Comparison of ENCODE assay signal across 8 cellular contexts in the genomic region with DNA sequence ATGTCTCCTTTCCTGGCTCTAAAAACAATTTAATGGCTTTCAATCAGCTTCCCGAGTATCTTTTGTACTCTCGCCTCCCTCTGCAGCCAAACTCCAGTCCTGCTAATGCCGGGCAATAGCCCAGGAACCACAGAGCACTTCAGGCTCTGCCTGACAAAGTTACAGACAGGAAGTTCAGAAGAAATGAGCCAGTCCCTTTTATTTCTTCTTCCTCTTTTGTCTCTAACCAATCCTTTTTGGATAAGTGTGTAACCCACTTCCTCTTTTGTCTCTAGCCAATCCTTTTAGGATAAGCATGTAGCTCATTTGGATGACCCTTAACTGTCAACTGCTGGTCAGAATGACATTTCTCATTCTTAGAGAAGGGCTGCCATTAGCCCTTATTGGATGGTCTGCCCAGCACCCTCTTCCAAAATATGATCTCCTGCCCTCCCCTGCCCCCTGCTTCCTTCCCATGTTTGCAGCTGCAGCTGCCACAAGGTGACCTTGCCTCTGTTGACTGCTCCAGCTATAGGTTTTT. TPM values are rescaled to one million over a fixed set of nuclear protein-coding genes. Genes with fewer than 3 reads are reported as not detected.
DNase-seq lines count a peak whose midpoint lies in the region; ATAC-seq and TF ChIP-seq lines count a peak whose summit lies in the region.

No MANE protein-coding gene starts in this region.

- H3K27me3 ChIP-seq in CD4-positive, CD25-positive, alpha-beta regulatory T cell (ENCODE audit: control insufficient read depth, insufficient read depth, low read length): no peaks in the 10 kb centered on the region
- H3K27me3 ChIP-seq in OCI-LY1 (ENCODE audit: insufficient read depth, low read length) (no peaks in the 10 kb centered on the region), parathyroid adenoma (ENCODE audit: control insufficient read depth, insufficient read depth, low read length) (no peaks in the 10 kb centered on the region)

- H4K20me1 ChIP-seq in OCI-LY1 (ENCODE audit: insufficient read depth, low read length): no peaks in the 10 kb centered on the region

- H3K4me3 ChIP-seq in CD4-positive, CD25-positive, alpha-beta regulatory T cell (ENCODE audit: low read depth, low read length): peak overlapping the region; percentile 7
- H3K4me3 ChIP-seq in OCI-LY1 (ENCODE audit: low read depth, low read length, poor library complexity, severe bottlenecking) (no peak overlapping the region), parathyroid adenoma (ENCODE audit: low read depth, low read length) (no peak overlapping the region)

- H3K4me2 ChIP-seq in OCI-LY1 (ENCODE audit: low read length) (peak overlapping the region; percentile 37; the same call in 1 of the 2 replicates), parathyroid adenoma (ENCODE audit: low read length) (peak overlapping the region; percentile 18)

- no peaks in the 10 kb centered on the region for H3K9me2 ChIP-seq in OCI-LY1 (ENCODE audit: low read depth, low read length)

- peak overlapping the region; percentile 42 to 87 (median 68) for H3K27ac Mint-ChIP-seq in CD4-positive, CD25-positive, alpha-beta regulatory T cell
- peak overlapping the region; percentile 40 for H3K27ac Mint-ChIP-seq in endothelial cell (ENCODE audit: unreplicated experiment)

- peak overlapping the region in 1 of 4 donors; percentile 37 for H3K4me3 Mint-ChIP-seq in CD4-positive, CD25-positive, alpha-beta regulatory T cell
- H3K4me3 Mint-ChIP-seq in endothelial cell (ENCODE audit: unreplicated experiment): no peak overlapping the region

- peaks cover 16% of the 10 kb centered on the region for H3K4me1 ChIP-seq in CD4-positive, CD25-positive, alpha-beta regulatory T cell (ENCODE audit: control insufficient read depth, insufficient read depth, low read length, poor library complexity, severe bottlenecking)
- H3K4me1 ChIP-seq in OCI-LY1 (ENCODE audit: insufficient read depth, low read length, severe bottlenecking) (peaks cover 17% of the 10 kb centered on the region), parathyroid adenoma (peaks cover 3% of the 10 kb centered on the region)

- no peak overlapping the region for H3K27ac ChIP-seq in CD4-positive, CD25-positive, alpha-beta regulatory T cell (ENCODE audit: insufficient read depth, low read length, poor library complexity, severe bottlenecking)
- H3K27ac ChIP-seq in OCI-LY1 (ENCODE audit: low read depth, low read length, poor library complexity, severe bottlenecking) (peak overlapping the region; percentile 57), parathyroid adenoma (peak overlapping the region; percentile 13)

- H3K27me3 Mint-ChIP-seq in CD4-positive, CD25-positive, alpha-beta regulatory T cell: peaks cover 2% of the 10 kb centered on the region
- H3K27me3 Mint-ChIP-seq in endothelial cell (ENCODE audit: unreplicated experiment): no peaks in the 10 kb centered on the region

- no peak for TF ChIP-seq CTCF in OCI-LY1 (IDR thresholded peaks at IDR 0.05; ENCODE audit: low read length)
- no peak for TF ChIP-seq CTCF in endothelial cell (IDR thresholded peaks at IDR 0.05; ENCODE audit: unreplicated experiment)
- TF ChIP-seq CTCF in parathyroid adenoma (IDR thresholded peaks at IDR 0.05): no peak

- H2AFZ ChIP-seq in OCI-LY1 (ENCODE audit: low read length): no peak overlapping the region
- H2AFZ ChIP-seq in parathyroid adenoma: no peak overlapping the region

- no peaks in the 10 kb centered on the region for H3K36me3 ChIP-seq in CD4-positive, CD25-positive, alpha-beta regulatory T cell (ENCODE audit: control insufficient read depth, insufficient read depth, low read length)
- H3K36me3 ChIP-seq in OCI-LY1 (ENCODE audit: insufficient read depth, low read length) (no peaks in the 10 kb centered on the region), parathyroid adenoma (ENCODE audit: control insufficient read depth, insufficient read depth, low read length) (no peaks in the 10 kb centered on the region)

- H3K9me3 Mint-ChIP-seq in CD4-positive, CD25-positive, alpha-beta regulatory T cell: no peaks in the 10 kb centered on the region
- H3K9me3 Mint-ChIP-seq in endothelial cell (ENCODE audit: unreplicated experiment): no peaks in the 10 kb centered on the region

- H3K36me3 Mint-ChIP-seq in CD4-positive, CD25-positive, alpha-beta regulatory T cell: peaks cover 7% of the 10 kb centered on the region
- no peaks in the 10 kb centered on the region for H3K36me3 Mint-ChIP-seq in endothelial cell (ENCODE audit: low read depth, unreplicated experiment)

- H3K9ac ChIP-seq in OCI-LY1 (ENCODE audit: low read length) (no peak overlapping the region; the same call in 1 of the 2 replicates), parathyroid adenoma (no peak overlapping the region)

- H3K9me3 ChIP-seq in CD4-positive, CD25-positive, alpha-beta regulatory T cell (ENCODE audit: control insufficient read depth in 2 of 2, low read length in 2 of 2): no peaks in the 10 kb centered on the region
- no peaks in the 10 kb centered on the region for H3K9me3 ChIP-seq in OCI-LY1 (ENCODE audit: low read length)
- no peaks in the 10 kb centered on the region for H3K9me3 ChIP-seq in parathyroid adenoma (ENCODE audit: control insufficient read depth, low read length)

- ATAC-seq in CD4-positive, CD25-positive, alpha-beta regulatory T cell (ENCODE audit: low read depth in 2 of 2): peak; percentile 31 to 48
- ATAC-seq in GM21381 (IDR thresholded peaks at IDR 0.05; ENCODE audit: unreplicated experiment): peak; percentile 60

- H3K4me1 Mint-ChIP-seq in CD4-positive, CD25-positive, alpha-beta regulatory T cell: peaks cover 12 to 47% (median 30%) of the 10 kb centered on the region in 4 donors
- peaks cover 9% of the 10 kb centered on the region for H3K4me1 Mint-ChIP-seq in endothelial cell (ENCODE audit: unreplicated experiment)

- no peaks in the 10 kb centered on the region for H3K79me2 ChIP-seq in OCI-LY1 (ENCODE audit: insufficient read depth, low read length)
- H3K79me2 ChIP-seq in parathyroid adenoma: no peaks in the 10 kb centered on the region

- no peaks in the 10 kb centered on the region for H3F3A ChIP-seq in OCI-LY1 (ENCODE audit: insufficient read depth, low read length)

- DNase-seq in CD4-positive, CD25-positive, alpha-beta regulatory T cell: peak in 1 of 3 donors; percentile 39
- DNase-seq in endothelial cell (ENCODE audit: low spot score): no peak
- DNase-seq in kidney glomerular epithelial cell (lab: John Stamatoyannopoulos, UW): no peak
- no peak for DNase-seq in DMS53 (lab: John Stamatoyannopoulos, UW)
- no peak for DNase-seq in iPS-NIHi11 (ENCODE audit: low spot score)

RNA-seq across cellular contexts. Expression of a gene that starts 6.4 kb away (rescaled TPM):
- total RNA-seq in CD4-positive, CD25-positive, alpha-beta regulatory T cell: 34.6 TPM
- polyA plus RNA-seq in CD4-positive, CD25-positive, alpha-beta regulatory T cell: 1 to 10 TPM; 3.5 to 9.1 (median 6.3) TPM
- 8.7 TPM for total RNA-seq in endothelial cell (ENCODE audit: unreplicated experiment)

RNA-seq across cellular contexts. Expression of a gene that starts 15.4 kb away (rescaled TPM):
- 1.8 TPM for total RNA-seq in CD4-positive, CD25-positive, alpha-beta regulatory T cell
- 10 to 100 TPM in 3 of 4 donors, 1 to 10 TPM in 1; 4.7 to 13.2 (median 10.8) TPM for polyA plus RNA-seq in CD4-positive, CD25-positive, alpha-beta regulatory T cell
- 0.38 TPM for total RNA-seq in endothelial cell (ENCODE audit: unreplicated experiment)
